ENCODE assay signal across 22 cellular contexts in genomic region chr3:156983559-156983958, GRCh38.
DNase-seq lines count a peak whose midpoint lies in the region; ATAC-seq and TF ChIP-seq lines count a peak whose summit lies in the region.
"Had no signal": no experiment of that assay in that cellular context is flagged by ENCODE, and none has a peak within 500 bp of the region (broad histone marks: within the 10 kb centered on the region; RNA-seq: fewer than 3 reads in every experiment).

No MANE protein-coding gene starts in this region.

- H3K4me2 ChIP-seq in H9 (ENCODE audit: insufficient read depth, insufficient read length, low read length), result no peak overlapping the region

- H3K27me3 Mint-ChIP-seq in H9 (ENCODE audit: low read depth), result no peaks in the 10 kb centered on the region
- no peaks in the 10 kb centered on the region for H3K27me3 Mint-ChIP-seq in memory B cell
- H3K27me3 Mint-ChIP-seq in stimulated activated memory B cell treated with anti-CD40 and anti-IgM and Interleukin-4, amounts not matched to agents 10 μg/mL and 1 μg/mL and 100 μg/mL, for 72 hours, result no peaks in the 10 kb centered on the region
- H3K27me3 Mint-ChIP-seq: CD4-positive, alpha-beta T cell; IgD-negative memory B cell had no signal

- no peak overlapping the region for H3K4ac ChIP-seq in H9 (ENCODE audit: low read depth, low read length)

- H3K14ac ChIP-seq in H9 (ENCODE audit: insufficient read depth, low read length), result no peak overlapping the region

- peaks cover 20% of the 10 kb centered on the region in 2 experiments for H3K4me1 Mint-ChIP-seq in H9
- peaks cover 21% of the 10 kb centered on the region for H3K4me1 Mint-ChIP-seq in memory B cell
- peaks cover 27% of the 10 kb centered on the region for H3K4me1 Mint-ChIP-seq in stimulated activated memory B cell treated with anti-CD40 and anti-IgM and Interleukin-4, amounts not matched to agents 10 μg/mL and 1 μg/mL and 100 μg/mL, for 72 hours

- no peak overlapping the region for H4K91ac ChIP-seq in H9 (ENCODE audit: insufficient read length, low read depth, low read length)

- H3K9me3 ChIP-seq in H9 (ENCODE audit: control insufficient read depth, low read depth, low read length), result no peaks in the 10 kb centered on the region
- no peaks in the 10 kb centered on the region for H3K9me3 ChIP-seq in SJCRH30 (replicated peaks)

- no peaks in the 10 kb centered on the region for H3K23me2 ChIP-seq in H9 (ENCODE audit: insufficient read length, low read depth, low read length, poor library complexity, severe bottlenecking)

- ATAC-seq in memory B cell (ENCODE audit: low read depth) (no peak), GM19395 (IDR thresholded peaks at IDR 0.05; ENCODE audit: unreplicated experiment) (no peak)
- no peak for ATAC-seq in stimulated activated memory B cell treated with anti-CD40 and anti-IgM and Interleukin-4, amounts not matched to agents 10 μg/mL and 1 μg/mL and 100 μg/mL, for 72 hours
- ATAC-seq: GM12878, PC-3 had no signal

- no peaks in the 10 kb centered on the region for H3K36me3 Mint-ChIP-seq in H9 (ENCODE audit: insufficient read depth in 1 of 3, low read depth in 3 of 3)
- H3K36me3 Mint-ChIP-seq in memory B cell, result no peaks in the 10 kb centered on the region
- H3K36me3 Mint-ChIP-seq in stimulated activated memory B cell treated with anti-CD40 and anti-IgM and Interleukin-4, amounts not matched to agents 10 μg/mL and 1 μg/mL and 100 μg/mL, for 72 hours, result peaks cover 6% of the 10 kb centered on the region

- no peaks in the 10 kb centered on the region for H3K79me1 ChIP-seq in H9 (ENCODE audit: insufficient read depth, low read depth, low read length, poor library complexity, severe bottlenecking)

- H3K27me3 ChIP-seq in H9 (ENCODE audit: insufficient read depth, low read length) (no peaks in the 10 kb centered on the region), SJCRH30 (no peaks in the 10 kb centered on the region)

- no peak overlapping the region for H3K27ac Mint-ChIP-seq in H9
- H3K27ac Mint-ChIP-seq in memory B cell, result peak overlapping the region; percentile 14
- H3K27ac Mint-ChIP-seq in stimulated activated memory B cell treated with anti-CD40 and anti-IgM and Interleukin-4, amounts not matched to agents 10 μg/mL and 1 μg/mL and 100 μg/mL, for 72 hours, result peak overlapping the region; percentile 21
- H3K27ac Mint-ChIP-seq: CD4-positive, alpha-beta T cell; IgD-negative memory B cell had no signal

- no peak overlapping the region for H2BK120ac ChIP-seq in H9 (ENCODE audit: low read depth, low read length, poor library complexity, severe bottlenecking)

- H4K20me1 ChIP-seq in H9 (ENCODE audit: control insufficient read depth, insufficient read depth, insufficient read length), result no peaks in the 10 kb centered on the region

- H3K4me3 Mint-ChIP-seq in H9, result no peak overlapping the region
- no peak overlapping the region for H3K4me3 Mint-ChIP-seq in memory B cell
- no peak overlapping the region for H3K4me3 Mint-ChIP-seq in stimulated activated memory B cell treated with anti-CD40 and anti-IgM and Interleukin-4, amounts not matched to agents 10 μg/mL and 1 μg/mL and 100 μg/mL, for 72 hours
- H3K4me3 Mint-ChIP-seq: CD4-positive, alpha-beta T cell had no signal

- H3K79me2 ChIP-seq in H9 (ENCODE audit: insufficient read depth, low read length), result no peaks in the 10 kb centered on the region

- no peak overlapping the region for H3K9ac ChIP-seq in H9 (ENCODE audit: extremely low read depth, insufficient read length, low read length)

- H2BK5ac ChIP-seq in H9 (ENCODE audit: insufficient read length, low read length), result no peak overlapping the region

- H2BK20ac ChIP-seq in H9 (ENCODE audit: low read depth, low read length, poor library complexity, severe bottlenecking), result no peak overlapping the region

- no peak overlapping the region for H2BK15ac ChIP-seq in H9 (ENCODE audit: low read depth, low read length)

- H3K4me1 ChIP-seq in H9 (ENCODE audit: insufficient read depth, low read length), result no peaks in the 10 kb centered on the region
- H3K4me1 ChIP-seq in SJCRH30, result no peaks in the 10 kb centered on the region

- intact Hi-C loops in lower leg skin (cut with DNase I; ENCODE audit: low total_unique reads), result no loop called here

- no peak overlapping the region for H3K56ac ChIP-seq in H9 (ENCODE audit: insufficient read length, low read depth, low read length)

- H4K8ac ChIP-seq in H9 (replicated peaks; ENCODE audit: insufficient read length, low read depth, low read length), result no peak overlapping the region

- no peak overlapping the region for H2BK12ac ChIP-seq in H9 (ENCODE audit: insufficient read length, low read depth, low read length)

- no peak overlapping the region for H3K27ac ChIP-seq in H9 (ENCODE audit: insufficient read length, low read depth, low read length)
- H3K27ac ChIP-seq in SJCRH30, result no peak overlapping the region
- H3K27ac ChIP-seq: SK-N-MC had no signal

- H4K5ac ChIP-seq in H9 (ENCODE audit: insufficient read length, low read depth, low read length), result no peak overlapping the region

- H2AK5ac ChIP-seq in H9 (ENCODE audit: insufficient read length, low read length), result no peak overlapping the region

- H3K23ac ChIP-seq in H9 (ENCODE audit: insufficient read length, low read depth, low read length), result no peak overlapping the region

- H3T11ph ChIP-seq in H9 (ENCODE audit: low read length), result no peak overlapping the region

- H3K36me3 ChIP-seq in SJCRH30, result no peaks in the 10 kb centered on the region

- TF ChIP-seq POLR2A in lower leg skin (IDR thresholded peaks at IDR 0.05), result no peak

- H3K18ac ChIP-seq in H9 (ENCODE audit: insufficient read length, low read depth, low read length), result no peak overlapping the region

- DNase-seq in H9 (peak; percentile 33), SJCRH30 (peak; percentile 2 to 3), memory B cell (ENCODE audit: low spot score in 2 of 2) (no peak), NCI-H2081 (lab: John Stamatoyannopoulos, UW) (no peak), SHP77 treated with DMSO at 0.1 percent for 48 hours (lab: John Stamatoyannopoulos, UW) (no peak), lower leg skin (ENCODE audit: low spot score in 2 of 2) (no peak)
- DNase-seq: CD4-positive, alpha-beta T cell; COR-L47; DMS79; GOT3; NCI-H1105 treated with DMSO at 0.1 percent for 48 hours; NCI-H2029 treated with DMSO at 0.1 percent for 48 hours; NCI-H2171 treated with DMSO at 0.1 percent for 48 hours; NCI-H446; NCI-H526; PC-3; Right ventricle myocardium superior had no signal

- no peak overlapping the region for H3K4me3 ChIP-seq in SJCRH30
- H3K4me3 ChIP-seq in lower leg skin (ENCODE audit: low read depth, poor library complexity, severe bottlenecking), result no peak overlapping the region
- H3K4me3 ChIP-seq: GM12878, SK-N-MC had no signal

- H3K9me3 Mint-ChIP-seq in H9, result no peaks in the 10 kb centered on the region
- H3K9me3 Mint-ChIP-seq in memory B cell, result peaks cover 1% of the 10 kb centered on the region
- no peaks in the 10 kb centered on the region for H3K9me3 Mint-ChIP-seq in stimulated activated memory B cell treated with anti-CD40 and anti-IgM and Interleukin-4, amounts not matched to agents 10 μg/mL and 1 μg/mL and 100 μg/mL, for 72 hours
- H3K9me3 Mint-ChIP-seq: CD4-positive, alpha-beta T cell; IgD-negative memory B cell had no signal

- TF ChIP-seq CTCF in H9 (conservative IDR thresholded peaks at IDR 0.05), result peak; percentile 58
- no peak for TF ChIP-seq CTCF in lower leg skin (IDR thresholded peaks at IDR 0.05)

- H2AFZ ChIP-seq in H9 (ENCODE audit: low read length), result no peak overlapping the region

Comparison
In these comparisons a context has a peak if more than half of its experiments do, and no peak if none do; other contexts are left out.
1. DNase-seq: peak in H9 (single experiment) and SJCRH30 (2 of 2); none in memory B cell (0 of 2), NCI-H2081 (0 of 2), SHP77 treated with DMSO at 0.1 percent for 48 hours (single experiment) and lower leg skin (0 of 2).
2. H3K27ac Mint-ChIP-seq: peak in memory B cell (single experiment) and stimulated activated memory B cell treated with anti-CD40 and anti-IgM and Interleukin-4, amounts not matched to agents 10 μg/mL and 1 μg/mL and 100 μg/mL, for 72 hours (single experiment); none in H9 (0 of 3).